ENCODE assay signal across 3 cellular contexts in the genomic region with DNA sequence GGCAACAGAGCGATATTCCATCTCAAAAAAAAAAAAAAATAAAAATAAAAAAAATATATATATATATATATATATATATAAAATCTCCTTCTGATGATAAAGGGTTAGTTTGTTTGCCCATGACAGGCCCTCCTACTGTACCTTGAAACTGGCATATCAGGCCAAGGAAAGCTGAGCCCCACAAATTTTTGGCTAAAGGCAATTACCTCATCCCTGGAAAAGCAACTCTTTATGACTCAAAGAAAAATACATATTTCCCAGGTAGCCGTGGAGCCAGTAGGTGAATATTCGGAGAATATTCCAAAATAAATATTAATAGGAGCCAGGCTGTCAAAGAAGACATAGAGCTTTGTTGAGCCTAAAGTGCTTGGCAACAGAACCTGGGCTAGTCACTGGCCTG.
"Had no signal": no experiment of that assay in that cellular context is flagged by ENCODE, and none has a peak within 500 bp of the region (broad histone marks: within the 10 kb centered on the region; RNA-seq: fewer than 3 reads in every experiment).

No MANE protein-coding gene starts in this region.

- ATAC-seq: GM12878 had no signal

- H3K4me3 ChIP-seq: GM12878 had no signal

- DNase-seq: GDM1, GF-D8 had no signal
